1 cellular context compared by ENCODE assay signal in genomic region chr19:52007805-52008557, GRCh38.
A peak's percentile ranks its signal among the peaks of the same experiment; 100 is the strongest.
TF ChIP-seq lines count a peak whose summit lies in the region.

ZNF615 (minus strand) TSS chr19:52008211; CDS start chr19:52003711, 4,500 bp downstream.

TF ChIP-seq in K562, 482 proteins besides CTCF, POLR2A, EP300 and RAD21 (continued from another document and continues in another):
- TF ChIP-seq RBM34 (IDR thresholded peaks at IDR 0.05; ENCODE audit: borderline replicate concordance, insufficient read depth, low read length) (no peak), SRSF3 (IDR thresholded peaks at IDR 0.05; ENCODE audit: insufficient read depth, low read length) (no peak), E2F5 (CRISPR knock-in tag; IDR thresholded peaks at IDR 0.05) (no peak), FOXA1 (IDR thresholded peaks at IDR 0.05; ENCODE audit: borderline replicate concordance) (no peak), CSDE1 (IDR thresholded peaks at IDR 0.05) (peak in 1 of 2 experiments; percentile 96; a peak in 2 of 4 replicates), PURB (CRISPR knock-in tag; IDR thresholded peaks at IDR 0.05; ENCODE audit: low read depth) (no peak), ZNF239 (CRISPR knock-in tag; IDR thresholded peaks at IDR 0.05) (no peak), CBFA2T2 (conservative IDR thresholded peaks at IDR 0.05) (no peak), HDAC3 (IDR thresholded peaks at IDR 0.05; ENCODE audit: borderline replicate concordance, partially characterized antibody) (no peak), TAF9B (IDR thresholded peaks at IDR 0.05; ENCODE audit: partially characterized antibody) (peak; percentile 6), CEBPB (tag; IDR thresholded peaks at IDR 0.05) (no peak), BHLHE40 (IDR thresholded peaks at IDR 0.05; ENCODE audit: low read length) (peak; percentile 29; the same call in 1 of the 2 replicates), TBL1XR1 (IDR thresholded peaks at IDR 0.05; ENCODE audit: low read length in 2 of 2) (0 out of 4 replicates have a peak, but pooled peaks of 1 of the 2 experiments have one; percentile 38), NCOA2 (IDR thresholded peaks at IDR 0.05; ENCODE audit: partially characterized antibody in 2 of 2) (no peak), PHF20 (IDR thresholded peaks at IDR 0.05; ENCODE audit: partially characterized antibody) (no peak), E2F1 (CRISPR knock-in tag; IDR thresholded peaks at IDR 0.05) (peak; percentile 22; the same call in 1 of the 2 replicates), NR2C1 (IDR thresholded peaks at IDR 0.05) (peak; percentile 91), NR2C1 (tag; IDR thresholded peaks at IDR 0.05) (peak; percentile 92), ZFP36 (IDR thresholded peaks at IDR 0.05; ENCODE audit: low read depth, low read length, partially characterized antibody) (no peak), THRAP3 (IDR thresholded peaks at IDR 0.05; ENCODE audit: borderline replicate concordance) (no peak), ZNF75A (CRISPR knock-in tag; IDR thresholded peaks at IDR 0.05) (no peak), ZHX1 (conservative IDR thresholded peaks at IDR 0.05; ENCODE audit: low read length) (no peak), NFIX (CRISPR knock-in tag; IDR thresholded peaks at IDR 0.05; ENCODE audit: low read depth) (no peak), RHOXF2B (CRISPR knock-in tag; conservative IDR thresholded peaks at IDR 0.05) (no peak), KDM4B (IDR thresholded peaks at IDR 0.05; ENCODE audit: borderline replicate concordance in 2 of 2, low read depth in 1 of 2) (no peak), GABPA (tag; conservative IDR thresholded peaks at IDR 0.05; ENCODE audit: low read depth) (0 out of 2 replicates have a peak, but pooled peaks have one; percentile 23), MCM5 (IDR thresholded peaks at IDR 0.05; ENCODE audit: low read depth) (no peak), MEF2D (tag; conservative IDR thresholded peaks at IDR 0.05; ENCODE audit: low read depth) (no peak)
- TF ChIP-seq, protein P1, sequence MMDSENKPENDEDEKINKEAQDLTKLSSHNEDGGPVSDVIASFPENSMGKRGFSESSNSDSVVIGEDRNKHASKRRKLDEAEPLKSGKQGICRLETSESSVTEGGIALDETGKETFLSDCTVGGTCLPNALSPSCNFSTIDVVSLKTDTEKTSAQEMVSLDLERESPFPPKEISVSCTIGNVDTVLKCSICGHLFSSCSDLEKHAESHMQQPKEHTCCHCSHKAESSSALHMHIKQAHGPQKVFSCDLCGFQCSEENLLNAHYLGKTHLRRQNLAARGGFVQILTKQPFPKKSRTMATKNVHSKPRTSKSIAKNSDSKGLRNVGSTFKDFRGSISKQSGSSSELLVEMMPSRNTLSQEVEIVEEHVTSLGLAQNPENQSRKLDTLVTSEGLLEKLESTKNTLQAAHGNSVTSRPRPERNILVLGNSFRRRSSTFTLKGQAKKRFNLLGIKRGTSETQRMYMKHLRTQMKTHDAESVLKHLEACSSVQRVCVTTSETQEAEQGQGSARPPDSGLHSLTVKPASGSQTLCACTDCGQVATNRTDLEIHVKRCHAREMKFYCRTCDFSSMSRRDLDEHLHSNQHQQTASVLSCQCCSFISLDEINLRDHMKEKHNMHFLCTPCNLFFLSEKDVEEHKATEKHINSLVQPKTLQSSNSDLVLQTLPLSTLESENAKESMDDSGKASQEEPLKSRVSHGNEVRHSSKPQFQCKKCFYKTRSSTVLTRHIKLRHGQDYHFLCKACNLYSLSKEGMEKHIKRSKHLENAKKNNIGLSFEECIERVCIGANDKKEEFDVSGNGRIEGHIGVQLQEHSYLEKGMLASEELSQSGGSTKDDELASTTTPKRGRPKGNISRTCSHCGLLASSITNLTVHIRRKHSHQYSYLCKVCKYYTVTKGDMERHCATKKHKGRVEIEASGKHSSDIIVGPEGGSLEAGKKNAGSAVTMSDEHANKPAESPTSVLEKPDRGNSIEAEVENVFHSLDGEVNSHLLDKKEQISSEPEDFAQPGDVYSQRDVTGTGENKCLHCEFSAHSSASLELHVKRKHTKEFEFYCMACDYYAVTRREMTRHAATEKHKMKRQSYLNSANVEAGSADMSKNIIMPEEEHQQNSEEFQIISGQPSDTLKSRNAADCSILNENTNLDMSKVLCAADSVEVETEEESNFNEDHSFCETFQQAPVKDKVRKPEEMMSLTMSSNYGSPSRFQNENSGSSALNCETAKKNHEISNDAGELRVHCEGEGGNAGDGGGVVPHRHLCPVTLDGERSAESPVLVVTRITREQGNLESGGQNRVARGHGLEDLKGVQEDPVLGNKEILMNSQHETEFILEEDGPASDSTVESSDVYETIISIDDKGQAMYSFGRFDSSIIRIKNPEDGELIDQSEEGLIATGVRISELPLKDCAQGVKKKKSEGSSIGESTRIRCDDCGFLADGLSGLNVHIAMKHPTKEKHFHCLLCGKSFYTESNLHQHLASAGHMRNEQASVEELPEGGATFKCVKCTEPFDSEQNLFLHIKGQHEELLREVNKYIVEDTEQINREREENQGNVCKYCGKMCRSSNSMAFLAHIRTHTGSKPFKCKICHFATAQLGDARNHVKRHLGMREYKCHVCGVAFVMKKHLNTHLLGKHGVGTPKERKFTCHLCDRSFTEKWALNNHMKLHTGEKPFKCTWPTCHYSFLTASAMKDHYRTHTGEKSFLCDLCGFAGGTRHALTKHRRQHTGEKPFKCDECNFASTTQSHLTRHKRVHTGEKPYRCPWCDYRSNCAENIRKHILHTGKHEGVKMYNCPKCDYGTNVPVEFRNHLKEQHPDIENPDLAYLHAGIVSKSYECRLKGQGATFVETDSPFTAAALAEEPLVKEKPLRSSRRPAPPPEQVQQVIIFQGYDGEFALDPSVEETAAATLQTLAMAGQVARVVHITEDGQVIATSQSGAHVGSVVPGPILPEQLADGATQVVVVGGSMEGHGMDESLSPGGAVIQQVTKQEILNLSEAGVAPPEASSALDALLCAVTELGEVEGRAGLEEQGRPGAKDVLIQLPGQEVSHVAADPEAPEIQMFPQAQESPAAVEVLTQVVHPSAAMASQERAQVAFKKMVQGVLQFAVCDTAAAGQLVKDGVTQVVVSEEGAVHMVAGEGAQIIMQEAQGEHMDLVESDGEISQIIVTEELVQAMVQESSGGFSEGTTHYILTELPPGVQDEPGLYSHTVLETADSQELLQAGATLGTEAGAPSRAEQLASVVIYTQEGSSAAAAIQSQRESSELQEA (IDR thresholded peaks at IDR 0.05; ENCODE audit: low read depth) = no peak
- TF ChIP-seq, protein P2, sequence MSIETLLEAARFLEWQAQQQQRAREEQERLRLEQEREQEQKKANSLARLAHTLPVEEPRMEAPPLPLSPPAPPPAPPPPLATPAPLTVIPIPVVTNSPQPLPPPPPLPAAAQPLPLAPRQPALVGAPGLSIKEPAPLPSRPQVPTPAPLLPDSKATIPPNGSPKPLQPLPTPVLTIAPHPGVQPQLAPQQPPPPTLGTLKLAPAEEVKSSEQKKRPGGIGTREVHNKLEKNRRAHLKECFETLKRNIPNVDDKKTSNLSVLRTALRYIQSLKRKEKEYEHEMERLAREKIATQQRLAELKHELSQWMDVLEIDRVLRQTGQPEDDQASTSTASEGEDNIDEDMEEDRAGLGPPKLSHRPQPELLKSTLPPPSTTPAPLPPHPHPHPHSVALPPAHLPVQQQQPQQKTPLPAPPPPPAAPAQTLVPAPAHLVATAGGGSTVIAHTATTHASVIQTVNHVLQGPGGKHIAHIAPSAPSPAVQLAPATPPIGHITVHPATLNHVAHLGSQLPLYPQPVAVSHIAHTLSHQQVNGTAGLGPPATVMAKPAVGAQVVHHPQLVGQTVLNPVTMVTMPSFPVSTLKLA (conservative IDR thresholded peaks at IDR 0.05) = no peak
- TF ChIP-seq, protein P3, sequence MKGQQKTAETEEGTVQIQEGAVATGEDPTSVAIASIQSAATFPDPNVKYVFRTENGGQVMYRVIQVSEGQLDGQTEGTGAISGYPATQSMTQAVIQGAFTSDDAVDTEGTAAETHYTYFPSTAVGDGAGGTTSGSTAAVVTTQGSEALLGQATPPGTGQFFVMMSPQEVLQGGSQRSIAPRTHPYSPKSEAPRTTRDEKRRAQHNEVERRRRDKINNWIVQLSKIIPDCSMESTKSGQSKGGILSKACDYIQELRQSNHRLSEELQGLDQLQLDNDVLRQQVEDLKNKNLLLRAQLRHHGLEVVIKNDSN (CRISPR knock-in tag; IDR thresholded peaks at IDR 0.05) = no peak
- TF ChIP-seq, protein P4, sequence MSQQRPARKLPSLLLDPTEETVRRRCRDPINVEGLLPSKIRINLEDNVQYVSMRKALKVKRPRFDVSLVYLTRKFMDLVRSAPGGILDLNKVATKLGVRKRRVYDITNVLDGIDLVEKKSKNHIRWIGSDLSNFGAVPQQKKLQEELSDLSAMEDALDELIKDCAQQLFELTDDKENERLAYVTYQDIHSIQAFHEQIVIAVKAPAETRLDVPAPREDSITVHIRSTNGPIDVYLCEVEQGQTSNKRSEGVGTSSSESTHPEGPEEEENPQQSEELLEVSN (IDR thresholded peaks at IDR 0.05; ENCODE audit: borderline replicate concordance in 1 of 2, extremely low read depth in 1 of 2, insufficient read depth in 1 of 2, insufficient read length in 1 of 2, low read depth in 1 of 2, low read length in 1 of 2, poor library complexity in 1 of 2, severe bottlenecking in 1 of 2) = peak in 1 of 2 experiments; percentile 38
- TF ChIP-seq, protein P5, sequence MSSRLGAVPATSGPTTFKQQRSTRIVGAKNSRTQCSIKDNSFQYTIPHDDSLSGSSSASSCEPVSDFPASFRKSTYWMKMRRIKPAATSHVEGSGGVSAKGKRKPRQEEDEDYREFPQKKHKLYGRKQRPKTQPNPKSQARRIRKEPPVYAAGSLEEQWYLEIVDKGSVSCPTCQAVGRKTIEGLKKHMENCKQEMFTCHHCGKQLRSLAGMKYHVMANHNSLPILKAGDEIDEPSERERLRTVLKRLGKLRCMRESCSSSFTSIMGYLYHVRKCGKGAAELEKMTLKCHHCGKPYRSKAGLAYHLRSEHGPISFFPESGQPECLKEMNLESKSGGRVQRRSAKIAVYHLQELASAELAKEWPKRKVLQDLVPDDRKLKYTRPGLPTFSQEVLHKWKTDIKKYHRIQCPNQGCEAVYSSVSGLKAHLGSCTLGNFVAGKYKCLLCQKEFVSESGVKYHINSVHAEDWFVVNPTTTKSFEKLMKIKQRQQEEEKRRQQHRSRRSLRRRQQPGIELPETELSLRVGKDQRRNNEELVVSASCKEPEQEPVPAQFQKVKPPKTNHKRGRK (tag; IDR thresholded peaks at IDR 0.05) = no peak
- TF ChIP-seq, protein P6, sequence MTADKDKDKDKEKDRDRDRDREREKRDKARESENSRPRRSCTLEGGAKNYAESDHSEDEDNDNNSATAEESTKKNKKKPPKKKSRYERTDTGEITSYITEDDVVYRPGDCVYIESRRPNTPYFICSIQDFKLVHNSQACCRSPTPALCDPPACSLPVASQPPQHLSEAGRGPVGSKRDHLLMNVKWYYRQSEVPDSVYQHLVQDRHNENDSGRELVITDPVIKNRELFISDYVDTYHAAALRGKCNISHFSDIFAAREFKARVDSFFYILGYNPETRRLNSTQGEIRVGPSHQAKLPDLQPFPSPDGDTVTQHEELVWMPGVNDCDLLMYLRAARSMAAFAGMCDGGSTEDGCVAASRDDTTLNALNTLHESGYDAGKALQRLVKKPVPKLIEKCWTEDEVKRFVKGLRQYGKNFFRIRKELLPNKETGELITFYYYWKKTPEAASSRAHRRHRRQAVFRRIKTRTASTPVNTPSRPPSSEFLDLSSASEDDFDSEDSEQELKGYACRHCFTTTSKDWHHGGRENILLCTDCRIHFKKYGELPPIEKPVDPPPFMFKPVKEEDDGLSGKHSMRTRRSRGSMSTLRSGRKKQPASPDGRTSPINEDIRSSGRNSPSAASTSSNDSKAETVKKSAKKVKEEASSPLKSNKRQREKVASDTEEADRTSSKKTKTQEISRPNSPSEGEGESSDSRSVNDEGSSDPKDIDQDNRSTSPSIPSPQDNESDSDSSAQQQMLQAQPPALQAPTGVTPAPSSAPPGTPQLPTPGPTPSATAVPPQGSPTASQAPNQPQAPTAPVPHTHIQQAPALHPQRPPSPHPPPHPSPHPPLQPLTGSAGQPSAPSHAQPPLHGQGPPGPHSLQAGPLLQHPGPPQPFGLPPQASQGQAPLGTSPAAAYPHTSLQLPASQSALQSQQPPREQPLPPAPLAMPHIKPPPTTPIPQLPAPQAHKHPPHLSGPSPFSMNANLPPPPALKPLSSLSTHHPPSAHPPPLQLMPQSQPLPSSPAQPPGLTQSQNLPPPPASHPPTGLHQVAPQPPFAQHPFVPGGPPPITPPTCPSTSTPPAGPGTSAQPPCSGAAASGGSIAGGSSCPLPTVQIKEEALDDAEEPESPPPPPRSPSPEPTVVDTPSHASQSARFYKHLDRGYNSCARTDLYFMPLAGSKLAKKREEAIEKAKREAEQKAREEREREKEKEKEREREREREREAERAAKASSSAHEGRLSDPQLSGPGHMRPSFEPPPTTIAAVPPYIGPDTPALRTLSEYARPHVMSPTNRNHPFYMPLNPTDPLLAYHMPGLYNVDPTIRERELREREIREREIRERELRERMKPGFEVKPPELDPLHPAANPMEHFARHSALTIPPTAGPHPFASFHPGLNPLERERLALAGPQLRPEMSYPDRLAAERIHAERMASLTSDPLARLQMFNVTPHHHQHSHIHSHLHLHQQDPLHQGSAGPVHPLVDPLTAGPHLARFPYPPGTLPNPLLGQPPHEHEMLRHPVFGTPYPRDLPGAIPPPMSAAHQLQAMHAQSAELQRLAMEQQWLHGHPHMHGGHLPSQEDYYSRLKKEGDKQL (CRISPR knock-in tag; IDR thresholded peaks at IDR 0.05; ENCODE audit: borderline replicate concordance) = no peak
